8 cellular contexts compared by ENCODE assay signal in the genomic region with DNA sequence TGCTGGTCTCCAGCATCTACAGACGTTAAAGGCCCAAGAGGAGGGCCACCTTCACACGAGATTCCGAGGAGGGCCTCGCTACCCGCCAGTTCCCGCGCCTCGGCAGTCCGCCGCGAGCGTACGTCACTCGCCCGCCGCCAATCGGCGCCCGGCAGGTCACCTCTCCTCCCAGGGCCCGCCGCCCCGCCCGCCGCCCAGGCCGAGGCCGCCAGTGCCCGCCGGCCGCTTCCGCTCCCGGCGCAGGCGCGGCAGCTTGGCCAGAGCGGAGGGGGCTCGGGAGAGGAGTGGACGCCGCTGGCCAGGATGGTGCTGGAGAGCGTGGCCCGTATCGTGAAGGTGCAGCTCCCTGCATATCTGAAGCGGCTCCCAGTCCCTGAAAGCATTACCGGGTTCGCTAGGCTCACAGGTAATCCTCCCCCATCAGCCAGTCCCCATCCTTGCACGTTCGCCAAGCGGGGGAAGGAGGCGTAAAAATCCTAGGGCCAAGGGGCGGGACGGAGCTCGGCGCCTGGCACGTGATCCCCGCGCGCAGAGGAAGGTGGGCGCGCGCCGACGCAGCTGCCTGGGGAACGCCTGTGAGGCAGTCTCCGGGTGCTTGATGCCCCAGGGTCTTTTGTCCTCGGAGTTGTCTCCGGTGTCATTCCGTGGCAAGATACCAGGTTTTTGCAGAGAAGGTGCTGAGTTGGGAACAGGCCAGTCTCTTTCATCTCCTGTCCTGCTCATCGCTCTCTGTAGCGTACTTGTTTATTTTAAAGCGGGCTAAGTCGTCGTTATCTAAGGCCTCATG. TPM values are rescaled to one million over a fixed set of nuclear protein-coding genes. Genes with fewer than 3 reads are reported as not detected.
DNase-seq lines count a peak whose midpoint lies in the region; ATAC-seq, FAIRE-seq and TF ChIP-seq lines count a peak whose summit lies in the region.

A gene with protein sequence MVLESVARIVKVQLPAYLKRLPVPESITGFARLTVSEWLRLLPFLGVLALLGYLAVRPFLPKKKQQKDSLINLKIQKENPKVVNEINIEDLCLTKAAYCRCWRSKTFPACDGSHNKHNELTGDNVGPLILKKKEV (plus strand): TSS at position 211 of the 787 bp plus-strand sequence. CDS start 93 bp downstream, at position 304.

- no peaks in the 10 kb centered on the region for H3K9me3 ChIP-seq in BE2C

- H3K4me3 ChIP-seq in BE2C (ENCODE audit: low read depth, low read length), result peak within 1 kb of the TSS; percentile 72
- peak within 1 kb of the TSS; percentile 87 for H3K4me3 ChIP-seq in kidney epithelial cell (ENCODE audit: low read depth, low read length)

- H3K27me3 ChIP-seq in BE2C (no peaks in the 10 kb centered on the region), kidney epithelial cell (ENCODE audit: control insufficient read depth, insufficient read depth, low read length) (no peaks in the 10 kb centered on the region)

- 0 out of 2 replicates have a peak, but pooled peaks cover 3% of the 10 kb centered on the region for H3K4me1 ChIP-seq in BE2C

- peak; percentile 83 for ATAC-seq in HG03442 (IDR thresholded peaks at IDR 0.05; ENCODE audit: unreplicated experiment)

- TF ChIP-seq CTCF in BE2C (IDR thresholded peaks at IDR 0.05; ENCODE audit: low read depth, low read length), result no peak
- no peak for TF ChIP-seq CTCF in kidney epithelial cell (IDR thresholded peaks at IDR 0.05; ENCODE audit: insufficient read depth, low read length, poor library complexity, severe bottlenecking)

- DNase-seq in BE2C (peak; percentile 94), GM19239 (ENCODE audit: insufficient read length, low spot score) (peak; percentile 55), NCI-H510A treated with DMSO at 0.1 percent for 48 hours (lab: John Stamatoyannopoulos, UW) (peak; percentile 83), cerebellum (ENCODE audit: low spot score) (peak; percentile 96), kidney epithelial cell (ENCODE audit: low read depth) (peak; percentile 49)
- DNase-seq in activated CD4-positive, alpha-beta T cell treated with anti-CD3 and anti-CD28 coated beads for 24 hours (ENCODE audit: low read depth in 2 of 2), result peak; percentile 82 to 84
- DNase-seq in stimulated activated CD4-positive, alpha-beta T cell treated with anti-CD3 and anti-CD28 coated beads, Interleukin-15, amount 100 ng/mL, for 24 hours, result peak; percentile 95

- H3K36me3 ChIP-seq in BE2C (no peaks in the 10 kb centered on the region; the same call in 1 of the 2 replicates), kidney epithelial cell (ENCODE audit: control insufficient read depth, insufficient read depth, low read length) (no peaks in the 10 kb centered on the region)

- FAIRE-seq in GM19239 (lab: Jason Lieb, UNC), result no peak

RNA-seq across cellular contexts. Expression of the gene that starts here (rescaled TPM):
- polyA plus RNA-seq in BE2C (2012; ENCODE audit: insufficient read depth, insufficient read length, low read depth), result 39.9 TPM
- total RNA-seq in cerebellum (22.4 TPM), kidney epithelial cell (26.2 and 30.4 TPM in 2 replicates)

Comparison
In these comparisons a context has a peak if more than half of its experiments do, and no peak if none do; other contexts are left out.
1. Peak in every context shown above with its lines: DNase-seq, ATAC-seq and H3K4me3 ChIP-seq.